In the genomic region with DNA sequence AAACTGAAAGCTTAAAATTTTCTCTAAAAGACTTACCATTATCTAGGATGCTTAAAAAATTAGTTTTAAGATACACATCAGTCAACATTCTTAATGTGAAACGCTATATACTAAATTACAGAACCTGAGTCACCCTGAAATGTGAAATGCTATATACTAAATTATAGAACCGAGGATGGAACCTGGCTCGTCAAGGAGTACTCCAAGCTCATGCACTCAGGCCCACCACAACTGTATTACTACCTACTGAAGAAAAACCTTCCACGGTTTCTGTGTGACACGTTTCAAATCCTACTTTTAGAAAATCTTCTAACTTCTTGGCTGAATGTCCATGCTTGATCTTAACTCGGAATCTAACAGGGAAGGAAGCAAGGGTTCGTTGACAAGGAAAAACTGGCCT, we compare ENCODE assay signal across 1 cellular context.
TF ChIP-seq lines count a peak whose summit lies in the region.

No MANE protein-coding gene starts in this region.

TF ChIP-seq in HCT116, 20 proteins besides CTCF, POLR2A, EP300 and RAD21 (continued from another document):
- TF ChIP-seq, protein P1, sequence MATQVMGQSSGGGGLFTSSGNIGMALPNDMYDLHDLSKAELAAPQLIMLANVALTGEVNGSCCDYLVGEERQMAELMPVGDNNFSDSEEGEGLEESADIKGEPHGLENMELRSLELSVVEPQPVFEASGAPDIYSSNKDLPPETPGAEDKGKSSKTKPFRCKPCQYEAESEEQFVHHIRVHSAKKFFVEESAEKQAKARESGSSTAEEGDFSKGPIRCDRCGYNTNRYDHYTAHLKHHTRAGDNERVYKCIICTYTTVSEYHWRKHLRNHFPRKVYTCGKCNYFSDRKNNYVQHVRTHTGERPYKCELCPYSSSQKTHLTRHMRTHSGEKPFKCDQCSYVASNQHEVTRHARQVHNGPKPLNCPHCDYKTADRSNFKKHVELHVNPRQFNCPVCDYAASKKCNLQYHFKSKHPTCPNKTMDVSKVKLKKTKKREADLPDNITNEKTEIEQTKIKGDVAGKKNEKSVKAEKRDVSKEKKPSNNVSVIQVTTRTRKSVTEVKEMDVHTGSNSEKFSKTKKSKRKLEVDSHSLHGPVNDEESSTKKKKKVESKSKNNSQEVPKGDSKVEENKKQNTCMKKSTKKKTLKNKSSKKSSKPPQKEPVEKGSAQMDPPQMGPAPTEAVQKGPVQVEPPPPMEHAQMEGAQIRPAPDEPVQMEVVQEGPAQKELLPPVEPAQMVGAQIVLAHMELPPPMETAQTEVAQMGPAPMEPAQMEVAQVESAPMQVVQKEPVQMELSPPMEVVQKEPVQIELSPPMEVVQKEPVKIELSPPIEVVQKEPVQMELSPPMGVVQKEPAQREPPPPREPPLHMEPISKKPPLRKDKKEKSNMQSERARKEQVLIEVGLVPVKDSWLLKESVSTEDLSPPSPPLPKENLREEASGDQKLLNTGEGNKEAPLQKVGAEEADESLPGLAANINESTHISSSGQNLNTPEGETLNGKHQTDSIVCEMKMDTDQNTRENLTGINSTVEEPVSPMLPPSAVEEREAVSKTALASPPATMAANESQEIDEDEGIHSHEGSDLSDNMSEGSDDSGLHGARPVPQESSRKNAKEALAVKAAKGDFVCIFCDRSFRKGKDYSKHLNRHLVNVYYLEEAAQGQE (IDR thresholded peaks at IDR 0.05; ENCODE audit: low read depth) = no peak
- TF ChIP-seq, protein P2, sequence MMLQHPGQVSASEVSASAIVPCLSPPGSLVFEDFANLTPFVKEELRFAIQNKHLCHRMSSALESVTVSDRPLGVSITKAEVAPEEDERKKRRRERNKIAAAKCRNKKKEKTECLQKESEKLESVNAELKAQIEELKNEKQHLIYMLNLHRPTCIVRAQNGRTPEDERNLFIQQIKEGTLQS (IDR thresholded peaks at IDR 0.05) = no peak
- TF ChIP-seq SRF (IDR thresholded peaks at IDR 0.05; ENCODE audit: low read depth) (no peak), YY1 (IDR thresholded peaks at IDR 0.05; ENCODE audit: extremely low read depth, insufficient replicate concordance, low read depth, low read length) (no peak), FOSL1 (IDR thresholded peaks at IDR 0.05; ENCODE audit: low read depth) (no peak), SIN3A (IDR thresholded peaks at IDR 0.05; ENCODE audit: low read depth) (no peak), ELF1 (IDR thresholded peaks at IDR 0.05; ENCODE audit: borderline replicate concordance, low read depth) (no peak), ZFX (IDR thresholded peaks at IDR 0.05) (no peak), EZH2phosphoT487 (IDR thresholded peaks at IDR 0.05; ENCODE audit: borderline replicate concordance) (no peak), TCF7L2 (IDR thresholded peaks at IDR 0.05; ENCODE audit: borderline replicate concordance, extremely low read depth, insufficient read depth, insufficient read length) (no peak), POLR2AphosphoS5 (IDR thresholded peaks at IDR 0.05; ENCODE audit: low read depth, low read length) (no peak), CEBPB (IDR thresholded peaks at IDR 0.05; ENCODE audit: low read depth) (no peak), SP1 (IDR thresholded peaks at IDR 0.05; ENCODE audit: low read depth) (no peak), JUND (IDR thresholded peaks at IDR 0.05) (no peak)
